Comparison of ENCODE assay signal across 1 cellular context in genomic region chr3:47348411-47349154, GRCh38.
TF ChIP-seq lines count a peak whose summit lies in the region.

No MANE protein-coding gene starts in this region.

TF ChIP-seq in GM23338, 12 proteins besides CTCF, POLR2A, EP300 and RAD21 (continued from another document):
- TF ChIP-seq, protein P1, sequence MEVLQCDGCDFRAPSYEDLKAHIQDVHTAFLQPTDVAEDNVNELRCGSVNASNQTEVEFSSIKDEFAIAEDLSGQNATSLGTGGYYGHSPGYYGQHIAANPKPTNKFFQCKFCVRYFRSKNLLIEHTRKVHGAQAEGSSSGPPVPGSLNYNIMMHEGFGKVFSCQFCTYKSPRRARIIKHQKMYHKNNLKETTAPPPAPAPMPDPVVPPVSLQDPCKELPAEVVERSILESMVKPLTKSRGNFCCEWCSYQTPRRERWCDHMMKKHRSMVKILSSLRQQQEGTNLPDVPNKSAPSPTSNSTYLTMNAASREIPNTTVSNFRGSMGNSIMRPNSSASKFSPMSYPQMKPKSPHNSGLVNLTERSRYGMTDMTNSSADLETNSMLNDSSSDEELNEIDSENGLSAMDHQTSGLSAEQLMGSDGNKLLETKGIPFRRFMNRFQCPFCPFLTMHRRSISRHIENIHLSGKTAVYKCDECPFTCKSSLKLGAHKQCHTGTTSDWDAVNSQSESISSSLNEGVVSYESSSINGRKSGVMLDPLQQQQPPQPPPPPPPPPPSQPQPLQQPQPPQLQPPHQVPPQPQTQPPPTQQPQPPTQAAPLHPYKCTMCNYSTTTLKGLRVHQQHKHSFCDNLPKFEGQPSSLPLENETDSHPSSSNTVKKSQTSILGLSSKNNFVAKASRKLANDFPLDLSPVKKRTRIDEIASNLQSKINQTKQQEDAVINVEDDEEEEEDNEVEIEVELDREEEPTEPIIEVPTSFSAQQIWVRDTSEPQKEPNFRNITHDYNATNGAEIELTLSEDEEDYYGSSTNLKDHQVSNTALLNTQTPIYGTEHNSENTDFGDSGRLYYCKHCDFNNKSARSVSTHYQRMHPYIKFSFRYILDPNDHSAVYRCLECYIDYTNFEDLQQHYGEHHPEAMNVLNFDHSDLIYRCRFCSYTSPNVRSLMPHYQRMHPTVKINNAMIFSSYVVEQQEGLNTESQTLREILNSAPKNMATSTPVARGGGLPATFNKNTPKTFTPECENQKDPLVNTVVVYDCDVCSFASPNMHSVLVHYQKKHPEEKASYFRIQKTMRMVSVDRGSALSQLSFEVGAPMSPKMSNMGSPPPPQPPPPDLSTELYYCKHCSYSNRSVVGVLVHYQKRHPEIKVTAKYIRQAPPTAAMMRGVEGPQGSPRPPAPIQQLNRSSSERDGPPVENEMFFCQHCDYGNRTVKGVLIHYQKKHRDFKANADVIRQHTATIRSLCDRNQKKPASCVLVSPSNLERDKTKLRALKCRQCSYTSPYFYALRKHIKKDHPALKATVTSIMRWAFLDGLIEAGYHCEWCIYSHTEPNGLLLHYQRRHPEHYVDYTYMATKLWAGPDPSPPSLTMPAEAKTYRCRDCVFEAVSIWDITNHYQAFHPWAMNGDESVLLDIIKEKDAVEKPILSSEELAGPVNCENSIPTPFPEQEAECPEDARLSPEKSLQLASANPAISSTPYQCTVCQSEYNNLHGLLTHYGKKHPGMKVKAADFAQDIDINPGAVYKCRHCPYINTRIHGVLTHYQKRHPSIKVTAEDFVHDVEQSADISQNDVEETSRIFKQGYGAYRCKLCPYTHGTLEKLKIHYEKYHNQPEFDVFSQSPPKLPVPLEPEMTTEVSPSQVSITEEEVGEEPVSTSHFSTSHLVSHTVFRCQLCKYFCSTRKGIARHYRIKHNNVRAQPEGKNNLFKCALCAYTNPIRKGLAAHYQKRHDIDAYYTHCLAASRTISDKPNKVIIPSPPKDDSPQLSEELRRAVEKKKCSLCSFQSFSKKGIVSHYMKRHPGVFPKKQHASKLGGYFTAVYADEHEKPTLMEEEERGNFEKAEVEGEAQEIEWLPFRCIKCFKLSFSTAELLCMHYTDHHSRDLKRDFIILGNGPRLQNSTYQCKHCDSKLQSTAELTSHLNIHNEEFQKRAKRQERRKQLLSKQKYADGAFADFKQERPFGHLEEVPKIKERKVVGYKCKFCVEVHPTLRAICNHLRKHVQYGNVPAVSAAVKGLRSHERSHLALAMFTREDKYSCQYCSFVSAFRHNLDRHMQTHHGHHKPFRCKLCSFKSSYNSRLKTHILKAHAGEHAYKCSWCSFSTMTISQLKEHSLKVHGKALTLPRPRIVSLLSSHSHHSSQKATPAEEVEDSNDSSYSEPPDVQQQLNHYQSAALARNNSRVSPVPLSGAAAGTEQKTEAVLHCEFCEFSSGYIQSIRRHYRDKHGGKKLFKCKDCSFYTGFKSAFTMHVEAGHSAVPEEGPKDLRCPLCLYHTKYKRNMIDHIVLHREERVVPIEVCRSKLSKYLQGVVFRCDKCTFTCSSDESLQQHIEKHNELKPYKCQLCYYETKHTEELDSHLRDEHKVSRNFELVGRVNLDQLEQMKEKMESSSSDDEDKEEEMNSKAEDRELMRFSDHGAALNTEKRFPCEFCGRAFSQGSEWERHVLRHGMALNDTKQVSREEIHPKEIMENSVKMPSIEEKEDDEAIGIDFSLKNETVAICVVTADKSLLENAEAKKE (CRISPR knock-in tag; IDR thresholded peaks at IDR 0.05) = no peak
- TF ChIP-seq EZH2phosphoT487 (IDR thresholded peaks at IDR 0.05; ENCODE audit: unreplicated experiment) = no peak
- no peak for TF ChIP-seq JUNB (IDR thresholded peaks at IDR 0.05; ENCODE audit: unreplicated experiment)
- TF ChIP-seq STAT1 (IDR thresholded peaks at IDR 0.05; ENCODE audit: unreplicated experiment) = no peak
- no peak for TF ChIP-seq POLR2AphosphoS5 (IDR thresholded peaks at IDR 0.05; ENCODE audit: low read depth)
- TF ChIP-seq NANOG (IDR thresholded peaks at IDR 0.05; ENCODE audit: borderline replicate concordance) = no peak
- TF ChIP-seq, protein P2, sequence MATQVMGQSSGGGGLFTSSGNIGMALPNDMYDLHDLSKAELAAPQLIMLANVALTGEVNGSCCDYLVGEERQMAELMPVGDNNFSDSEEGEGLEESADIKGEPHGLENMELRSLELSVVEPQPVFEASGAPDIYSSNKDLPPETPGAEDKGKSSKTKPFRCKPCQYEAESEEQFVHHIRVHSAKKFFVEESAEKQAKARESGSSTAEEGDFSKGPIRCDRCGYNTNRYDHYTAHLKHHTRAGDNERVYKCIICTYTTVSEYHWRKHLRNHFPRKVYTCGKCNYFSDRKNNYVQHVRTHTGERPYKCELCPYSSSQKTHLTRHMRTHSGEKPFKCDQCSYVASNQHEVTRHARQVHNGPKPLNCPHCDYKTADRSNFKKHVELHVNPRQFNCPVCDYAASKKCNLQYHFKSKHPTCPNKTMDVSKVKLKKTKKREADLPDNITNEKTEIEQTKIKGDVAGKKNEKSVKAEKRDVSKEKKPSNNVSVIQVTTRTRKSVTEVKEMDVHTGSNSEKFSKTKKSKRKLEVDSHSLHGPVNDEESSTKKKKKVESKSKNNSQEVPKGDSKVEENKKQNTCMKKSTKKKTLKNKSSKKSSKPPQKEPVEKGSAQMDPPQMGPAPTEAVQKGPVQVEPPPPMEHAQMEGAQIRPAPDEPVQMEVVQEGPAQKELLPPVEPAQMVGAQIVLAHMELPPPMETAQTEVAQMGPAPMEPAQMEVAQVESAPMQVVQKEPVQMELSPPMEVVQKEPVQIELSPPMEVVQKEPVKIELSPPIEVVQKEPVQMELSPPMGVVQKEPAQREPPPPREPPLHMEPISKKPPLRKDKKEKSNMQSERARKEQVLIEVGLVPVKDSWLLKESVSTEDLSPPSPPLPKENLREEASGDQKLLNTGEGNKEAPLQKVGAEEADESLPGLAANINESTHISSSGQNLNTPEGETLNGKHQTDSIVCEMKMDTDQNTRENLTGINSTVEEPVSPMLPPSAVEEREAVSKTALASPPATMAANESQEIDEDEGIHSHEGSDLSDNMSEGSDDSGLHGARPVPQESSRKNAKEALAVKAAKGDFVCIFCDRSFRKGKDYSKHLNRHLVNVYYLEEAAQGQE (IDR thresholded peaks at IDR 0.05; ENCODE audit: unreplicated experiment) = no peak
- TF ChIP-seq CREB1 (CRISPR knock-in tag; IDR thresholded peaks at IDR 0.05; ENCODE audit: low read depth) = no peak
- TF ChIP-seq, protein P3, sequence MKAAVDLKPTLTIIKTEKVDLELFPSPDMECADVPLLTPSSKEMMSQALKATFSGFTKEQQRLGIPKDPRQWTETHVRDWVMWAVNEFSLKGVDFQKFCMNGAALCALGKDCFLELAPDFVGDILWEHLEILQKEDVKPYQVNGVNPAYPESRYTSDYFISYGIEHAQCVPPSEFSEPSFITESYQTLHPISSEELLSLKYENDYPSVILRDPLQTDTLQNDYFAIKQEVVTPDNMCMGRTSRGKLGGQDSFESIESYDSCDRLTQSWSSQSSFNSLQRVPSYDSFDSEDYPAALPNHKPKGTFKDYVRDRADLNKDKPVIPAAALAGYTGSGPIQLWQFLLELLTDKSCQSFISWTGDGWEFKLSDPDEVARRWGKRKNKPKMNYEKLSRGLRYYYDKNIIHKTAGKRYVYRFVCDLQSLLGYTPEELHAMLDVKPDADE (IDR thresholded peaks at IDR 0.05) = no peak
- TF ChIP-seq EZH2 (IDR thresholded peaks at IDR 0.05; ENCODE audit: low read depth, unreplicated experiment) = no peak
TF ChIP-seq in GM23338: peak in this region for 0.
